Comparison of ENCODE assay signal across 1 cellular context in the genomic region with DNA sequence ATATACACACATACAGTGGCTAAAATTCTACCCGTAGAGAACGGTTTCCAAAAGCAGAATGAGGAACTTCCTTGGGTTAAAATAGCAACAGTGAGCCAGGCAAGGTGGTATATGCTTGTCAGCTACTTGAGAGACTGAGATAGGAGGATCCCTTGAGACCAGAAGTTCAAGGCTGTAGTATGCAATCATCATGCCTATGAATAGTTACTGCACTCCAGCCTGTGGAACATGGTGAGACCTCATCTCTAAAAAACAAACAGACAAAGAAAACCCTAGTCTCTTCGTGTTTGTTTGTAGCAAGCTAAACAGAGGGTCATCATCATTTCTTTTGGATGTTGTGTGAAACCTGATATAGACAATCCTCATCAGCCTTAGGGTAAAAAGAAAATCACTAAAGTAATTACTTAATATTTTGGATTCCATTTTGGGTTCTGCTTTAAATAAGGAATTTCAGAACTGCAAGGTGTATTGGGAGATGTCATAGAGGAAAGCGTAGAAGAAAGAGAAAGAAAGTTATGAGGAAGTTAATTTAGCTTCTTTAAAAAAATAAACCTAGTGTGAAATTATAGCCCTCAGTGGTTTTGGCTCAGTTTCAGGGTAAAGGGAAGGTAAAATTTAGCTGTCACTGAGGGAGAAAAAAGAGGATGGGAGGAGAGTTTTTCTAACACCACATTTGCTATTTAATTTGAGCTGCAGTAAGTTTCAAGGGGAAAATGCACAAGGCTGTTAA.
TF ChIP-seq lines count a peak whose summit lies in the region.

No MANE protein-coding gene starts in this region.

TF ChIP-seq in GM12878, 131 proteins besides CTCF, POLR2A, EP300 and RAD21 (continued from another document and continues in another):
- TF ChIP-seq, protein P1, sequence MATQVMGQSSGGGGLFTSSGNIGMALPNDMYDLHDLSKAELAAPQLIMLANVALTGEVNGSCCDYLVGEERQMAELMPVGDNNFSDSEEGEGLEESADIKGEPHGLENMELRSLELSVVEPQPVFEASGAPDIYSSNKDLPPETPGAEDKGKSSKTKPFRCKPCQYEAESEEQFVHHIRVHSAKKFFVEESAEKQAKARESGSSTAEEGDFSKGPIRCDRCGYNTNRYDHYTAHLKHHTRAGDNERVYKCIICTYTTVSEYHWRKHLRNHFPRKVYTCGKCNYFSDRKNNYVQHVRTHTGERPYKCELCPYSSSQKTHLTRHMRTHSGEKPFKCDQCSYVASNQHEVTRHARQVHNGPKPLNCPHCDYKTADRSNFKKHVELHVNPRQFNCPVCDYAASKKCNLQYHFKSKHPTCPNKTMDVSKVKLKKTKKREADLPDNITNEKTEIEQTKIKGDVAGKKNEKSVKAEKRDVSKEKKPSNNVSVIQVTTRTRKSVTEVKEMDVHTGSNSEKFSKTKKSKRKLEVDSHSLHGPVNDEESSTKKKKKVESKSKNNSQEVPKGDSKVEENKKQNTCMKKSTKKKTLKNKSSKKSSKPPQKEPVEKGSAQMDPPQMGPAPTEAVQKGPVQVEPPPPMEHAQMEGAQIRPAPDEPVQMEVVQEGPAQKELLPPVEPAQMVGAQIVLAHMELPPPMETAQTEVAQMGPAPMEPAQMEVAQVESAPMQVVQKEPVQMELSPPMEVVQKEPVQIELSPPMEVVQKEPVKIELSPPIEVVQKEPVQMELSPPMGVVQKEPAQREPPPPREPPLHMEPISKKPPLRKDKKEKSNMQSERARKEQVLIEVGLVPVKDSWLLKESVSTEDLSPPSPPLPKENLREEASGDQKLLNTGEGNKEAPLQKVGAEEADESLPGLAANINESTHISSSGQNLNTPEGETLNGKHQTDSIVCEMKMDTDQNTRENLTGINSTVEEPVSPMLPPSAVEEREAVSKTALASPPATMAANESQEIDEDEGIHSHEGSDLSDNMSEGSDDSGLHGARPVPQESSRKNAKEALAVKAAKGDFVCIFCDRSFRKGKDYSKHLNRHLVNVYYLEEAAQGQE (IDR thresholded peaks at IDR 0.05; ENCODE audit: low read depth, low read length): no peak
- TF ChIP-seq POLR2AphosphoS2 (IDR thresholded peaks at IDR 0.05; ENCODE audit: low read depth, low read length) (no peak), YY1 (IDR thresholded peaks at IDR 0.05; ENCODE audit: low read depth, low read length) (no peak), SUZ12 (IDR thresholded peaks at IDR 0.05; ENCODE audit: unreplicated experiment) (no peak), CHD2 (IDR thresholded peaks at IDR 0.05; ENCODE audit: borderline replicate concordance, low read depth, low read length) (0 out of 2 replicates have a peak, but pooled peaks have one; percentile 24), MEF2B (IDR thresholded peaks at IDR 0.05; ENCODE audit: partially characterized antibody, poor library complexity, severe bottlenecking) (peak; percentile 97), TCF7 (IDR thresholded peaks at IDR 0.05; ENCODE audit: borderline replicate concordance) (no peak), NRF1 (conservative IDR thresholded peaks at IDR 0.05; ENCODE audit: low read depth, low read length) (no peak), RELA (IDR thresholded peaks at IDR 0.05; ENCODE audit: borderline replicate concordance, partially characterized antibody) (no peak), PAX5 (IDR thresholded peaks at IDR 0.05; ENCODE audit: borderline replicate concordance, low read depth, low read length) (no peak), HDGF (IDR thresholded peaks at IDR 0.05) (no peak), IKZF2 (IDR thresholded peaks at IDR 0.05) (peak; percentile 83 to 86), ZNF207 (IDR thresholded peaks at IDR 0.05; ENCODE audit: borderline replicate concordance) (no peak), CBX3 (IDR thresholded peaks at IDR 0.05; ENCODE audit: borderline replicate concordance, low read depth) (no peak), WRNIP1 (IDR thresholded peaks at IDR 0.05; ENCODE audit: borderline replicate concordance, low read depth, low read length) (no peak), MTA3 (IDR thresholded peaks at IDR 0.05; ENCODE audit: borderline replicate concordance, low read length) (no peak; the same call in 1 of the 2 replicates), MXI1 (IDR thresholded peaks at IDR 0.05; ENCODE audit: low read depth, low read length) (0 out of 2 replicates have a peak, but pooled peaks have one; percentile 24), MYB (IDR thresholded peaks at IDR 0.05; ENCODE audit: borderline replicate concordance, low read depth, low read length) (0 out of 2 replicates have a peak, but pooled peaks have one; percentile 31), BACH1 (IDR thresholded peaks at IDR 0.05; ENCODE audit: borderline replicate concordance) (no peak), CREB1 (IDR thresholded peaks at IDR 0.05; ENCODE audit: low read depth) (0 out of 2 replicates have a peak, but pooled peaks have one; percentile 30), RFX5 (IDR thresholded peaks at IDR 0.05; ENCODE audit: low read depth, low read length) (no peak), POU2F2 (IDR thresholded peaks at IDR 0.05; ENCODE audit: borderline replicate concordance, low read depth, low read length) (peak; percentile 18; the same call in 1 of the 3 replicates), MYC (IDR thresholded peaks at IDR 0.05; ENCODE audit: insufficient read depth, insufficient read length, insufficient replicate concordance, low read length, severe bottlenecking) (no peak), ZNF687 (IDR thresholded peaks at IDR 0.05) (peak; percentile 52; the same call in 1 of the 2 replicates), BHLHE40 (IDR thresholded peaks at IDR 0.05; ENCODE audit: borderline replicate concordance in 1 of 2, low read depth in 2 of 2, low read length in 1 of 2) (peak; percentile 4 to 15; a peak in 2 of 4 replicates), POLR2AphosphoS5 (IDR thresholded peaks at IDR 0.05; ENCODE audit: low read length) (0 out of 2 replicates have a peak, but pooled peaks have one; percentile 33), STAT3 (IDR thresholded peaks at IDR 0.05; ENCODE audit: low read depth, low read length) (peak; percentile 22; the same call in 1 of the 2 replicates), SMC3 (IDR thresholded peaks at IDR 0.05; ENCODE audit: borderline replicate concordance, low read length) (peak; percentile 31; the same call in 1 of the 2 replicates), TBL1XR1 (IDR thresholded peaks at IDR 0.05; ENCODE audit: low read depth, low read length) (peak; percentile 54), RBBP5 (conservative IDR thresholded peaks at IDR 0.05) (no peak), SUPT20H (IDR thresholded peaks at IDR 0.05; ENCODE audit: borderline replicate concordance, control insufficient read depth, low read depth, low read length) (no peak), GABPA (IDR thresholded peaks at IDR 0.05; ENCODE audit: low read depth) (no peak), NKRF (conservative IDR thresholded peaks at IDR 0.05) (no peak; the same call in 1 of the 2 replicates), MTA2 (IDR thresholded peaks at IDR 0.05; ENCODE audit: low read depth) (peak; percentile 81), LARP7 (IDR thresholded peaks at IDR 0.05) (no peak), PAX8 (IDR thresholded peaks at IDR 0.05) (no peak), CBFB (IDR thresholded peaks at IDR 0.05; ENCODE audit: low read depth) (no peak), RAD51 (IDR thresholded peaks at IDR 0.05) (no peak), ZBTB4 (CRISPR knock-in tag; IDR thresholded peaks at IDR 0.05) (no peak), SMAD1 (IDR thresholded peaks at IDR 0.05; ENCODE audit: low read depth, partially characterized antibody) (peak; percentile 64), ESRRA (IDR thresholded peaks at IDR 0.05; ENCODE audit: low read length) (no peak), ZNF274 (IDR thresholded peaks at IDR 0.05; ENCODE audit: insufficient read depth, insufficient read length) (no peak)
- TF ChIP-seq, protein P2, sequence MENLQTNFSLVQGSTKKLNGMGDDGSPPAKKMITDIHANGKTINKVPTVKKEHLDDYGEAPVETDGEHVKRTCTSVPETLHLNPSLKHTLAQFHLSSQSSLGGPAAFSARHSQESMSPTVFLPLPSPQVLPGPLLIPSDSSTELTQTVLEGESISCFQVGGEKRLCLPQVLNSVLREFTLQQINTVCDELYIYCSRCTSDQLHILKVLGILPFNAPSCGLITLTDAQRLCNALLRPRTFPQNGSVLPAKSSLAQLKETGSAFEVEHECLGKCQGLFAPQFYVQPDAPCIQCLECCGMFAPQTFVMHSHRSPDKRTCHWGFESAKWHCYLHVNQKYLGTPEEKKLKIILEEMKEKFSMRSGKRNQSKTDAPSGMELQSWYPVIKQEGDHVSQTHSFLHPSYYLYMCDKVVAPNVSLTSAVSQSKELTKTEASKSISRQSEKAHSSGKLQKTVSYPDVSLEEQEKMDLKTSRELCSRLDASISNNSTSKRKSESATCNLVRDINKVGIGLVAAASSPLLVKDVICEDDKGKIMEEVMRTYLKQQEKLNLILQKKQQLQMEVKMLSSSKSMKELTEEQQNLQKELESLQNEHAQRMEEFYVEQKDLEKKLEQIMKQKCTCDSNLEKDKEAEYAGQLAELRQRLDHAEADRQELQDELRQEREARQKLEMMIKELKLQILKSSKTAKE (IDR thresholded peaks at IDR 0.05; ENCODE audit: low read depth, poor library complexity, severe bottlenecking): peak; percentile 53
- TF ChIP-seq, protein P3, sequence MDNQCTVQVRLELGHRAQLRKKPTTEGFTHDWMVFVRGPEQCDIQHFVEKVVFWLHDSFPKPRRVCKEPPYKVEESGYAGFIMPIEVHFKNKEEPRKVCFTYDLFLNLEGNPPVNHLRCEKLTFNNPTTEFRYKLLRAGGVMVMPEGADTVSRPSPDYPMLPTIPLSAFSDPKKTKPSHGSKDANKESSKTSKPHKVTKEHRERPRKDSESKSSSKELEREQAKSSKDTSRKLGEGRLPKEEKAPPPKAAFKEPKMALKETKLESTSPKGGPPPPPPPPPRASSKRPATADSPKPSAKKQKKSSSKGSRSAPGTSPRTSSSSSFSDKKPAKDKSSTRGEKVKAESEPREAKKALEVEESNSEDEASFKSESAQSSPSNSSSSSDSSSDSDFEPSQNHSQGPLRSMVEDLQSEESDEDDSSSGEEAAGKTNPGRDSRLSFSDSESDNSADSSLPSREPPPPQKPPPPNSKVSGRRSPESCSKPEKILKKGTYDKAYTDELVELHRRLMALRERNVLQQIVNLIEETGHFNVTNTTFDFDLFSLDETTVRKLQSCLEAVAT (IDR thresholded peaks at IDR 0.05): peak; percentile 46; the same call in 1 of the 2 replicates
